ENCODE assay signal across 16 cellular contexts in the genomic region with DNA sequence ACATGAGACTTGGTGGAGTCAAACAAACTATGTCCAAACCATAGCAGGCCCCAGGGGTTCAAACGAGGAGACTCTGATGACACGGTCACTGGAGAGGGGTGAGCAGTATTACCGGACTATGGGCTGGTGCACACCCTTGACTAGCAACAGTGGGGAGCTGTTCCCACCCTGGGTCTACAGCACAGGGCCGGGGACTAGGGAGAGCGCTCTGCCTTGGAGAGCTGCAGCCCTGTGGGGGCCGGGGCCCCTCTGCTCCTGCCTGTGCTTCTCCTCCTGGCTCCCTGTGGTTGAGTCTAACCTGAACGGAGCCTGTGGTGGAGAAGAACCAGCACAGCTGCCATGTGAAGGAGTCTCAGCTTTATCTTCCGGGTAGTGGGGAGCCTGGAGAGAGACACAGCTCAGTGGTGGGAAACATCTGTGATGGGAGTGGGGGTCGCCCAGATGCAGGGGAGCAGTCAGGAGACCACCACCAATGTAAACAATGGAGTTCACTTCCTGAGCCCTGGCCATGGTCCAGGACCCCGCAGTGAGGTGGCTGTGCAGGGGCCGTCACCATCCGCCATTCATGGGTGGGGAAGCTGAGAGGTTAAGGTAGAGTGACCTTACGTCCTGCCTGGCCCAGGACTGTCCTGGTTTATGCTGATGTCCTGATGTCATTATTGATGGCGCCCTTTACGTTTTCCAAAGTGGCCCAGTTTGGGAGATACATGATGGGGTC.
A peak's percentile ranks its signal among the peaks of the same experiment; 100 is the strongest.
DNase-seq lines count a peak whose midpoint lies in the region; ATAC-seq and TF ChIP-seq lines count a peak whose summit lies in the region.
"Had no signal": no experiment of that assay in that cellular context is flagged by ENCODE, and none has a peak within 500 bp of the region (broad histone marks: within the 10 kb centered on the region; RNA-seq: fewer than 3 reads in every experiment).

No MANE protein-coding gene starts in this region.

- H3K9me3 Mint-ChIP-seq in neural crest cell, result peaks cover 3% of the 10 kb centered on the region

- no peak overlapping the region for H3K27ac ChIP-seq in aorta (ENCODE audit: low read depth in 1 of 2, low read length in 2 of 2)
- H3K27ac ChIP-seq: C4-2B, SJSA1 had no signal

- TF ChIP-seq CTCF in neural crest cell (conservative IDR thresholded peaks at IDR 0.05), result no peak

- peak; percentile 12 for ATAC-seq in aorta (ENCODE audit: low FRiP score)

- H3K27me3 Mint-ChIP-seq in neural crest cell (ENCODE audit: low read depth), result no peaks in the 10 kb centered on the region

- peaks cover 14% of the 10 kb centered on the region for H3K4me1 Mint-ChIP-seq in neural crest cell

- H3K4me3 Mint-ChIP-seq in neural crest cell, result no peak overlapping the region

- intact Hi-C loops in aorta (cut with DNase I), result no loop called here

- peak overlapping the region; percentile 84 for H3K27ac Mint-ChIP-seq in neural crest cell (ENCODE audit: unreplicated experiment)

- WGBS in aorta, 2 donors, result 94 to 95% methylated on average over 15 of the region's 15 CpGs

- H3K36me3 Mint-ChIP-seq in neural crest cell (ENCODE audit: low read depth), result no peaks in the 10 kb centered on the region

- no peaks in the 10 kb centered on the region for H3K36me3 ChIP-seq in aorta (ENCODE audit: control insufficient read depth in 1 of 2, insufficient read depth in 2 of 2, low read length in 1 of 2)
- H3K36me3 ChIP-seq: SJSA1 had no signal

- DNase-seq in activated T-cell treated with anti-CD3 and anti-CD28 coated beads, Interleukin-2, amount 50 U/mL, for 48 hours, result peak; percentile 7 to 8
- DNase-seq in activated T-cell treated with anti-CD3 and anti-CD28 coated beads, Interleukin-2, amount 50 U/mL, for 1 hour, result no peak
- peak; percentile 29 for DNase-seq in ecto neural progenitor cell (ENCODE audit: low spot score)
- no peak for DNase-seq in neural crest cell (ENCODE audit: low read depth, low spot score)
- DNase-seq in aorta, result no peak
- DNase-seq in cerebellum (ENCODE audit: low spot score), result no peak
- no peak for DNase-seq in NCI-H146 (lab: John Stamatoyannopoulos, UW)
- DNase-seq: EL, GF-D8, Karpas-422, NCI-H187, NCI-H446 treated with DMSO at 0.1 percent for 48 hours, NCI-H526 treated with DMSO at 0.1 percent for 48 hours, OCI-M1 had no signal

- H3K9me3 ChIP-seq in aorta (ENCODE audit: control insufficient read depth, low read length), result no peaks in the 10 kb centered on the region
- H3K9me3 ChIP-seq: SJSA1 had no signal

- H3K27me3 ChIP-seq in aorta (ENCODE audit: control insufficient read depth in 1 of 2, insufficient read depth in 2 of 2, low read length in 1 of 2), result no peaks in the 10 kb centered on the region
- H3K27me3 ChIP-seq: SJSA1 had no signal

- H3K4me3 ChIP-seq in aorta (ENCODE audit: low read length in 2 of 2), result no peak overlapping the region
- H3K4me3 ChIP-seq: SJSA1 had no signal

- no peaks in the 10 kb centered on the region for H3K4me1 ChIP-seq in aorta (ENCODE audit: control insufficient read depth in 1 of 2, insufficient read depth in 2 of 2, low read length in 2 of 2)
- H3K4me1 ChIP-seq: SJSA1 had no signal

Comparison
In these comparisons a context has a peak if more than half of its experiments do, and no peak if none do; other contexts are left out.
1. DNase-seq: peak in activated T-cell treated with anti-CD3 and anti-CD28 coated beads, Interleukin-2, amount 50 U/mL, for 48 hours (2 of 2) and ecto neural progenitor cell (single experiment); none in activated T-cell treated with anti-CD3 and anti-CD28 coated beads, Interleukin-2, amount 50 U/mL, for 1 hour (single experiment), neural crest cell (single experiment), aorta (0 of 2), cerebellum (single experiment) and NCI-H146 (single experiment).